ENCODE assay signal across 8 cellular contexts in genomic region chr12:71686658-71687025, GRCh38. TPM values are rescaled to one million over a fixed set of nuclear protein-coding genes. Genes with fewer than 3 reads are reported as not detected.
DNase-seq lines count a peak whose midpoint lies in the region; ATAC-seq and TF ChIP-seq lines count a peak whose summit lies in the region.

No MANE protein-coding gene starts in this region.

- H3K27me3 ChIP-seq in PC-9 (ENCODE audit: insufficient read depth, low read depth), result no peaks in the 10 kb centered on the region

- peak overlapping the region; percentile 89 for H3K4me3 Mint-ChIP-seq in progenitor cell of endocrine pancreas (ENCODE audit: low read depth)

- H3K27me3 Mint-ChIP-seq in progenitor cell of endocrine pancreas, result no peaks in the 10 kb centered on the region

- H3K9me3 ChIP-seq in PC-9 (ENCODE audit: insufficient read depth, low read depth), result no peaks in the 10 kb centered on the region

- ATAC-seq in GM21515 (IDR thresholded peaks at IDR 0.05; ENCODE audit: unreplicated experiment) (no peak), GM18870 (IDR thresholded peaks at IDR 0.05; ENCODE audit: unreplicated experiment) (no peak)

- H3K4me1 ChIP-seq in PC-9 (replicated peaks; ENCODE audit: insufficient read depth), result peaks cover 13% of the 10 kb centered on the region

- H3K4me3 ChIP-seq in GM12865 (ENCODE audit: low read depth, low read length), result peak overlapping the region; percentile 97
- H3K4me3 ChIP-seq in PC-9, result peak overlapping the region; percentile 96
- peak overlapping the region; percentile 70 for H3K4me3 ChIP-seq in epithelial cell of proximal tubule (ENCODE audit: low read depth, low read length)

- H3K9me3 Mint-ChIP-seq in progenitor cell of endocrine pancreas (ENCODE audit: low read depth), result no peaks in the 10 kb centered on the region

- intact Hi-C loops in PC-9 (cut with micrococcal nuclease; ENCODE audit: unreplicated experiment), result loop anchor here (1.0 to 2.0 kb wide), 3 partner anchors 18 to 68 kb away; partner anchors contain the start of genes RAB21 and THAP2

- peak overlapping the region; percentile 93 for H3K27ac Mint-ChIP-seq in progenitor cell of endocrine pancreas

- POLR2A ChIA-PET in PC-9 (lab: Charles Lee; ENCODE audit: unreplicated experiment), result interaction anchor here (0.5 to 1.1 kb wide), 3 partner anchors 22 to 1740 kb away, joined by 3 to 5 read pairs (median 4); partner anchors contain the start of gene RAB21

- TF ChIP-seq CTCF in GM12865 (IDR thresholded peaks at IDR 0.05; ENCODE audit: insufficient read depth, low read depth, low read length, missing control alignments) (no peak), PC-9 (conservative IDR thresholded peaks at IDR 0.05) (no peak), epithelial cell of proximal tubule (conservative IDR thresholded peaks at IDR 0.05; ENCODE audit: low read depth, low read length) (no peak), progenitor cell of endocrine pancreas (IDR thresholded peaks at IDR 0.05; ENCODE audit: unreplicated experiment) (no peak)

- H3K9me2 ChIP-seq in PC-9 (ENCODE audit: insufficient read depth), result no peaks in the 10 kb centered on the region

- CTCF ChIA-PET in PC-9 (lab: Charles Lee), result interaction anchor here (0.5 to 2.8 kb wide), 3 partner anchors 60 to 193 kb away, joined by 7 to 17 read pairs (median 8); no protein-coding TSS in a partner anchor

- H3K79me2 ChIP-seq in PC-9 (ENCODE audit: low read depth), result peaks cover 17% of the 10 kb centered on the region

- DNase-seq in GM12865 (ENCODE audit: low read depth) (no peak), PC-9 (no peak), epithelial cell of proximal tubule (ENCODE audit: low read depth) (no peak), progenitor cell of endocrine pancreas (ENCODE audit: low spot score, unreplicated experiment) (no peak), HK-2 (ENCODE audit: unreplicated experiment) (no peak), SK-N-DZ (ENCODE audit: low spot score) (no peak)

- no peaks in the 10 kb centered on the region for H4K20me1 ChIP-seq in PC-9 (ENCODE audit: insufficient read depth)

- no peaks in the 10 kb centered on the region for H3K36me3 ChIP-seq in PC-9 (ENCODE audit: low read depth)

- no TSS peak for BruUV-seq in PC-9 (replicated peaks; lab: Mats Ljungman, UMichigan)

- H3K4me2 ChIP-seq in PC-9, result peak overlapping the region; percentile 91

- H3K4me1 Mint-ChIP-seq in progenitor cell of endocrine pancreas (ENCODE audit: low read depth), result peaks cover 11% of the 10 kb centered on the region

- H3K27ac ChIP-seq in PC-9, result peak overlapping the region; percentile 72

- peak overlapping the region; percentile 93 for H2AFZ ChIP-seq in PC-9

- peaks cover 5% of the 10 kb centered on the region for H3F3A ChIP-seq in PC-9 (ENCODE audit: insufficient read depth, low read depth)

- H3K36me3 Mint-ChIP-seq in progenitor cell of endocrine pancreas (ENCODE audit: insufficient read depth), result no peaks in the 10 kb centered on the region

RNA-seq across cellular contexts. Expression of gene TMEM19, which starts 0.8 kb away (rescaled TPM):
- total RNA-seq in PC-9 (2021), result 17.3 and 39.5 TPM in 2 replicates
- 18.1 and 27.8 TPM in 2 replicates for total RNA-seq in epithelial cell of proximal tubule
- 19.4 and 24.8 TPM in 2 replicates for total RNA-seq in progenitor cell of endocrine pancreas
- polyA plus RNA-seq in SK-N-DZ (2014; cell fraction: cytosol; rRNA removed), result 10.1 and 18.6 TPM in 2 replicates
- polyA plus RNA-seq in SK-N-DZ (2014; cell fraction: nucleus; rRNA removed), result 4.8 and 5.3 TPM in 2 replicates

RNA-seq across cellular contexts. Expression of gene THAP2, which starts 22.5 kb away (rescaled TPM):
- total RNA-seq in PC-9 (2021), result 4.0 and 7.0 TPM in 2 replicates
- total RNA-seq in epithelial cell of proximal tubule, result 1.4 and 3.9 TPM in 2 replicates
- 7.0 and 8.9 TPM in 2 replicates for total RNA-seq in progenitor cell of endocrine pancreas
- 9.8 and 10.6 TPM in 2 replicates for polyA plus RNA-seq in SK-N-DZ (2014; cell fraction: cytosol; rRNA removed)
- 16.2 and 21.8 TPM in 2 replicates for polyA plus RNA-seq in SK-N-DZ (2014; cell fraction: nucleus; rRNA removed)

RNA-seq across cellular contexts. Expression of gene ZFC3H1, which starts 23.0 kb away (rescaled TPM):
- total RNA-seq in PC-9 (2021), result 47.4 and 53.4 TPM in 2 replicates
- total RNA-seq in epithelial cell of proximal tubule, result 11.1 and 42.0 TPM in 2 replicates
- total RNA-seq in progenitor cell of endocrine pancreas, result 52.5 and 54.7 TPM in 2 replicates
- polyA plus RNA-seq in SK-N-DZ (2014; cell fraction: cytosol; rRNA removed), result 8.3 and 9.6 TPM in 2 replicates
- 79.3 and 145 TPM in 2 replicates for polyA plus RNA-seq in SK-N-DZ (2014; cell fraction: nucleus; rRNA removed)
